ENCODE assay signal across 13 cellular contexts in the genomic region with DNA sequence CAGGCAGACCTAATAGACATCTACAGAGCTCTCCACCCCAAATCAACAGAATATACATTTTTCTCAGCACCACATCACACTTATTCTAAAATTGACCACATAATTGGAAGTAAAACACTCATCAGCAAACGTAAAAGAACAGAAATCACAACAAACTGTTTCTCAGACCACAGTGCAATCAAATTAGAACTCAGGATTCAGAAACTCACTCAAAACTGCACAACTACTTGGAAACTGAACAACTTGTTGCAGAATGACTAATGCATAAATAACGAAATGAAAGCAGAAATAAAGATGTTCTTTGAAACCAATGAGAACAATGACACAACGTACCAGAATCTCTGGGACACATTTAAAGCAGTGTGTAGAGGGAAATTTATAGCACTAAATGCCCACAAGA. TPM values are rescaled to one million over a fixed set of nuclear protein-coding genes. Genes with fewer than 3 reads are reported as not detected.
"Had no signal": no experiment of that assay in that cellular context is flagged by ENCODE, and none has a peak within 500 bp of the region (broad histone marks: within the 10 kb centered on the region; RNA-seq: fewer than 3 reads in every experiment).

No MANE protein-coding gene starts in this region.

RNA-seq across cellular contexts. Expression of gene VAX2, which starts 21.8 kb away (rescaled TPM):
- total RNA-seq: activated CD4-positive, alpha-beta T cell treated with anti-CD3 and anti-CD28 coated beads, Interleukin-2, amount 10 ng/mL, durations not matched to agents 7 days and 5 days; activated CD8-positive, alpha-beta memory T cell treated with anti-CD3 and anti-CD28 coated beads for 36 hours; activated CD8-positive, alpha-beta T cell treated with anti-CD3 and anti-CD28 coated beads for 36 hours; activated naive CD8-positive, alpha-beta T cell treated with anti-CD3 and anti-CD28 coated beads, Interleukin-2, amount 10 ng/mL, durations not matched to agents 7 days and 5 days; activated T-helper 17 cell treated with anti-CD3 and anti-CD28 coated beads, Interleukin-2, amount 50 U/mL, for 72 hours; bronchial epithelial cell; cardiac muscle cell; T-cell; T-helper 1 cell treated with Interleukin-12 subunit alpha and Interleukin-12 subunit beta and Interleukin-4 antibody, amounts not matched to agents 30 ng/mL and 1 ng/mL, for 36 hours; WTC11 had no signal

RNA-seq across cellular contexts. Expression of gene CD207, which starts 42.9 kb away (rescaled TPM):
- total RNA-seq: activated CD4-positive, alpha-beta T cell treated with anti-CD3 and anti-CD28 coated beads, Interleukin-2, amount 10 ng/mL, durations not matched to agents 7 days and 5 days; activated CD8-positive, alpha-beta memory T cell treated with anti-CD3 and anti-CD28 coated beads for 36 hours; activated CD8-positive, alpha-beta T cell treated with anti-CD3 and anti-CD28 coated beads for 36 hours; activated naive CD8-positive, alpha-beta T cell treated with anti-CD3 and anti-CD28 coated beads, Interleukin-2, amount 10 ng/mL, durations not matched to agents 7 days and 5 days; activated T-cell treated with anti-CD3 and anti-CD28 coated beads, Interleukin-2, amount 50 U/mL, for 4 hours; activated T-helper 17 cell treated with anti-CD3 and anti-CD28 coated beads, Interleukin-2, amount 50 U/mL, for 72 hours; ascending aorta; bronchial epithelial cell; cardiac muscle cell; chondrocyte; T-cell; T-helper 1 cell treated with Interleukin-12 subunit alpha and Interleukin-12 subunit beta and Interleukin-4 antibody, amounts not matched to agents 30 ng/mL and 1 ng/mL, for 36 hours; WTC11 had no signal

RNA-seq across cellular contexts. Expression of gene ATP6V1B1, which starts 57.2 kb away (rescaled TPM):
- total RNA-seq: activated CD4-positive, alpha-beta T cell treated with anti-CD3 and anti-CD28 coated beads, Interleukin-2, amount 10 ng/mL, durations not matched to agents 7 days and 5 days; activated CD8-positive, alpha-beta memory T cell treated with anti-CD3 and anti-CD28 coated beads for 36 hours; activated CD8-positive, alpha-beta T cell treated with anti-CD3 and anti-CD28 coated beads for 36 hours; activated naive CD8-positive, alpha-beta T cell treated with anti-CD3 and anti-CD28 coated beads, Interleukin-2, amount 10 ng/mL, durations not matched to agents 7 days and 5 days; activated T-cell treated with anti-CD3 and anti-CD28 coated beads, Interleukin-2, amount 50 U/mL, for 4 hours; activated T-helper 17 cell treated with anti-CD3 and anti-CD28 coated beads, Interleukin-2, amount 50 U/mL, for 72 hours; ascending aorta; bronchial epithelial cell; T-cell; T-helper 1 cell treated with Interleukin-12 subunit alpha and Interleukin-12 subunit beta and Interleukin-4 antibody, amounts not matched to agents 30 ng/mL and 1 ng/mL, for 36 hours; WTC11 had no signal

RNA-seq across cellular contexts. Expression of gene CLEC4F, which starts 58.1 kb away (rescaled TPM):
- total RNA-seq: activated CD4-positive, alpha-beta T cell treated with anti-CD3 and anti-CD28 coated beads, Interleukin-2, amount 10 ng/mL, durations not matched to agents 7 days and 5 days; activated CD8-positive, alpha-beta memory T cell treated with anti-CD3 and anti-CD28 coated beads for 36 hours; activated CD8-positive, alpha-beta T cell treated with anti-CD3 and anti-CD28 coated beads for 36 hours; activated naive CD8-positive, alpha-beta T cell treated with anti-CD3 and anti-CD28 coated beads, Interleukin-2, amount 10 ng/mL, durations not matched to agents 7 days and 5 days; activated T-cell treated with anti-CD3 and anti-CD28 coated beads, Interleukin-2, amount 50 U/mL, for 4 hours; ascending aorta; bronchial epithelial cell; cardiac muscle cell; chondrocyte; T-cell; WTC11 had no signal
